Comparison of ENCODE assay signal across 20 cellular contexts in the genomic region with DNA sequence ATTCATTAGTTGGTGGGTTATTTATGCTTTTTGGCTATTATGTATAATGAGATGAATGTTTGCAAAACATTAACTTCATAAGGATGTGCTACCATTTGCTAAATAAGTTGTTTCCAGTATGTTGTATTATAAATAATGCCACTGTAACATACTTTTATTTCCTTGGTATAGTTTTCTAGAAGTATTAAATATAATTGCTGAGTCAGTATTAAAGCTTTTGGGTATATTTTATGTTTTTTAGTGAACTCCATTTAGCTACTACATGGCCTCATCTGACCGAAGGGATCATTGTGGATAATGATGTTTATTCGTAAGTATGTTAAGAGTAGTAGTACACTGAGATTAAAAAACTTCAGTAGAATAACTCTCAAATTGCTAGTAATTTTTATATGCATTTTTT.
A peak's percentile ranks its signal among the peaks of the same experiment; 100 is the strongest.
DNase-seq lines count a peak whose midpoint lies in the region; ATAC-seq, FAIRE-seq and TF ChIP-seq lines count a peak whose summit lies in the region.
"Had no signal": no experiment of that assay in that cellular context is flagged by ENCODE, and none has a peak within 500 bp of the region (broad histone marks: within the 10 kb centered on the region; RNA-seq: fewer than 3 reads in every experiment).

No MANE protein-coding gene starts in this region.

- H3K4me3 ChIP-seq in IMR-90 (ENCODE audit: insufficient read depth, low read depth, low read length): no peak overlapping the region
- no peak overlapping the region for H3K4me3 ChIP-seq in mammary epithelial cell (replicated peaks in 1 of 3; ENCODE audit: insufficient read depth in 1 of 3, low read depth in 2 of 3, low read length in 3 of 3)
- H3K4me3 ChIP-seq in pancreas: no peak overlapping the region
- H3K4me3 ChIP-seq: HAP-1 had no signal

- H3K36me3 Mint-ChIP-seq in activated naive CD8-positive, alpha-beta T cell treated with anti-CD3 and anti-CD28 coated beads for 36 hours: peaks cover 17% of the 10 kb centered on the region
- peaks cover 38% of the 10 kb centered on the region for H3K36me3 Mint-ChIP-seq in activated naive CD8-positive, alpha-beta T cell treated with anti-CD3 and anti-CD28 coated beads, Interleukin-2, amount 50 U/mL, for 24 hours (ENCODE audit: low read depth)
- H3K36me3 Mint-ChIP-seq in activated CD4-positive, alpha-beta memory T cell treated with anti-CD3 and anti-CD28 coated beads, Interleukin-2, amount 10 ng/mL, durations not matched to agents 7 days and 5 days (ENCODE audit: low read depth): peaks cover 25% of the 10 kb centered on the region

- in situ Hi-C loops in IMR-90 (cut with MboI; ENCODE audit: low sequenced_read_pairs) (no loop called here), mammary epithelial cell (cut with MboI; ENCODE audit: low sequenced_read_pairs in 2 of 2) (no loop called here)

- no peak overlapping the region for H4K5ac ChIP-seq in IMR-90 (ENCODE audit: low read depth, low read length)

- TF ChIP-seq CTCF in IMR-90 (conservative IDR thresholded peaks at IDR 0.05; ENCODE audit: low read depth, low read length): no peak
- no peak for TF ChIP-seq CTCF in mammary epithelial cell (conservative IDR thresholded peaks at IDR 0.05 in 1 of 2, IDR thresholded peaks at IDR 0.05 in 1 of 2; ENCODE audit: extremely low read depth in 1 of 2, insufficient read depth in 1 of 2, low read depth in 1 of 2, low read length in 2 of 2)
- TF ChIP-seq CTCF in pancreas (IDR thresholded peaks at IDR 0.05): no peak

- H3K4me2 ChIP-seq in IMR-90 (ENCODE audit: low read depth, low read length) (no peak overlapping the region), mammary epithelial cell (ENCODE audit: insufficient read depth, low read depth, low read length) (peak overlapping the region; percentile 66)
- H3K4me2 ChIP-seq: KMS-11 had no signal

- BruUV-seq in IMR-90 (replicated peaks; lab: Mats Ljungman, UMichigan) (no TSS peak), mammary epithelial cell (replicated peaks; lab: Mats Ljungman, UMichigan) (TSS peak; percentile 59)

- H2BK20ac ChIP-seq in IMR-90 (ENCODE audit: low read depth, low read length): no peak overlapping the region

- POLR2A ChIA-PET in IMR-90 (lab: Charles Lee; ENCODE audit: unreplicated experiment): no interaction called here
- POLR2A ChIA-PET in activated CD4-positive, alpha-beta memory T cell treated with anti-CD3 and anti-CD28 coated beads, Interleukin-2, amount 10 ng/mL, durations not matched to agents 7 days and 5 days (lab: Charles Lee): no interaction called here

- intact Hi-C loops in IMR-90 (cut with micrococcal nuclease): no loop called here
- intact Hi-C loops in mammary epithelial cell (cut with micrococcal nuclease): loop anchor here (2.0 to 5.0 kb wide), 2 partner anchors 25 to 74 kb away; partner anchors contain the start of gene RAB3GAP1
- intact Hi-C loops in pancreas (cut with DNase I): no loop called here

- no peak overlapping the region for H3K18ac ChIP-seq in IMR-90 (ENCODE audit: low read depth, low read length)

- H4K20me1 ChIP-seq in IMR-90 (ENCODE audit: insufficient read depth, low read length): no peaks in the 10 kb centered on the region
- no peaks in the 10 kb centered on the region for H4K20me1 ChIP-seq in mammary epithelial cell (ENCODE audit: insufficient read depth, low read length)

- WGBS in IMR-90 (ENCODE audit: extremely low coverage in 2 of 2, insufficient read length in 1 of 2), 2 experiments: no CpG with 5 or more reads among the region's 2 CpGs
- WGBS in mammary epithelial cell (ENCODE audit: low coverage, missing lambda C conversion rate): 100% methylated on average over 2 of the region's 2 CpGs
- 95 to 96% methylated on average over 2 of the region's 2 CpGs for WGBS in pancreas, 2 donors

- H3K27ac ChIP-seq in IMR-90 (ENCODE audit: insufficient read depth, low read length) (no peak overlapping the region), mammary epithelial cell (ENCODE audit: insufficient read depth, low read depth, low read length) (peak overlapping the region; percentile 95), pancreas (no peak overlapping the region)
- H3K27ac ChIP-seq: HL-60, KMS-11 had no signal

- no peak overlapping the region for H3K56ac ChIP-seq in IMR-90 (ENCODE audit: extremely low read depth, insufficient read depth, low read length)

- H2BK5ac ChIP-seq in IMR-90 (ENCODE audit: low read depth, low read length, poor library complexity, severe bottlenecking): no peak overlapping the region

- H3K9me1 ChIP-seq in IMR-90 (ENCODE audit: insufficient read depth, low read length): peaks cover 4% of the 10 kb centered on the region

- no peak overlapping the region for H3K23ac ChIP-seq in IMR-90 (ENCODE audit: low read depth, low read length)

- peak overlapping the region; percentile 75 for H3K27ac Mint-ChIP-seq in activated naive CD8-positive, alpha-beta T cell treated with anti-CD3 and anti-CD28 coated beads for 36 hours
- no peak overlapping the region for H3K27ac Mint-ChIP-seq in activated naive CD8-positive, alpha-beta T cell treated with anti-CD3 and anti-CD28 coated beads, Interleukin-2, amount 50 U/mL, for 24 hours
- no peak overlapping the region for H3K27ac Mint-ChIP-seq in activated CD4-positive, alpha-beta memory T cell treated with anti-CD3 and anti-CD28 coated beads, Interleukin-2, amount 10 ng/mL, durations not matched to agents 7 days and 5 days

- no peaks in the 10 kb centered on the region for H3K79me2 ChIP-seq in mammary epithelial cell (ENCODE audit: insufficient read depth, low read length)

- no peaks in the 10 kb centered on the region for H3K27me3 Mint-ChIP-seq in activated naive CD8-positive, alpha-beta T cell treated with anti-CD3 and anti-CD28 coated beads for 36 hours
- no peaks in the 10 kb centered on the region for H3K27me3 Mint-ChIP-seq in activated naive CD8-positive, alpha-beta T cell treated with anti-CD3 and anti-CD28 coated beads, Interleukin-2, amount 50 U/mL, for 24 hours
- H3K27me3 Mint-ChIP-seq in activated CD4-positive, alpha-beta memory T cell treated with anti-CD3 and anti-CD28 coated beads, Interleukin-2, amount 10 ng/mL, durations not matched to agents 7 days and 5 days: no peaks in the 10 kb centered on the region
- H3K27me3 Mint-ChIP-seq: CD4-positive, CD25-positive, alpha-beta regulatory T cell had no signal

- no peak overlapping the region for H2AK5ac ChIP-seq in IMR-90 (ENCODE audit: low read depth, low read length)

- H3K36me3 ChIP-seq in IMR-90 (ENCODE audit: control insufficient read depth, insufficient read depth, low read length): peaks cover 15% of the 10 kb centered on the region
- H3K36me3 ChIP-seq in mammary epithelial cell (ENCODE audit: insufficient read depth, low read length): peaks cover 33% of the 10 kb centered on the region
- H3K36me3 ChIP-seq in pancreas: peaks cover 0 to 55% (median 12%) of the 10 kb centered on the region in 3 donors

- H3K9me3 ChIP-seq in IMR-90 (ENCODE audit: control insufficient read depth, insufficient read depth, low read length) (no peaks in the 10 kb centered on the region), mammary epithelial cell (replicated peaks; ENCODE audit: insufficient read depth, low read length) (no peaks in the 10 kb centered on the region), pancreas (no peaks in the 10 kb centered on the region)
- H3K9me3 ChIP-seq: HAP-1 had no signal

- CTCF ChIA-PET in IMR-90 (lab: Yijun Ruan, JAX) (no interaction called here), mammary epithelial cell (lab: Charles Lee; ENCODE audit: low non-redundant PET) (no interaction called here)
- CTCF ChIA-PET in activated CD4-positive, alpha-beta memory T cell treated with anti-CD3 and anti-CD28 coated beads, Interleukin-2, amount 10 ng/mL, durations not matched to agents 7 days and 5 days (lab: Charles Lee): no interaction called here

- FAIRE-seq in pancreas (lab: Jason Lieb, UNC): peak; percentile 13

- DNase-seq in activated naive CD8-positive, alpha-beta T cell treated with anti-CD3 and anti-CD28 coated beads for 36 hours: no peak
- DNase-seq in activated naive CD8-positive, alpha-beta T cell treated with anti-CD3 and anti-CD28 coated beads, Interleukin-2, amount 50 U/mL, for 24 hours: no peak
- DNase-seq in IMR-90 (no peak), mammary epithelial cell (no peak), pancreas (no peak)
- DNase-seq in activated CD4-positive, alpha-beta memory T cell treated with anti-CD3 and anti-CD28 coated beads, Interleukin-2, amount 10 ng/mL, durations not matched to agents 7 days and 5 days: no peak
- DNase-seq: CD4-positive, CD25-positive, alpha-beta regulatory T cell; COR-L47; DMS79; NCI-H1105 treated with DMSO at 0.1 percent for 48 hours; NCI-H1694 treated with DMSO at 0.1 percent for 48 hours; NCI-H2081 treated with DMSO at 0.1 percent for 48 hours; NCI-H2171 treated with DMSO at 0.1 percent for 48 hours; NCI-H446; NCI-H526; Right ventricle myocardium superior had no signal

- H2BK15ac ChIP-seq in IMR-90 (ENCODE audit: low read depth, low read length): no peak overlapping the region

- no peak overlapping the region for H4K91ac ChIP-seq in IMR-90 (ENCODE audit: insufficient read depth, low read depth, low read length)

- H3K27me3 ChIP-seq in IMR-90 (ENCODE audit: control insufficient read depth, insufficient read depth, low read length) (no peaks in the 10 kb centered on the region), mammary epithelial cell (ENCODE audit: insufficient read depth, low read length) (no peaks in the 10 kb centered on the region), pancreas (no peaks in the 10 kb centered on the region)

- H3K9me3 Mint-ChIP-seq in activated naive CD8-positive, alpha-beta T cell treated with anti-CD3 and anti-CD28 coated beads for 36 hours: no peaks in the 10 kb centered on the region
- H3K9me3 Mint-ChIP-seq in activated naive CD8-positive, alpha-beta T cell treated with anti-CD3 and anti-CD28 coated beads, Interleukin-2, amount 50 U/mL, for 24 hours: no peaks in the 10 kb centered on the region
- H3K9me3 Mint-ChIP-seq in activated CD4-positive, alpha-beta memory T cell treated with anti-CD3 and anti-CD28 coated beads, Interleukin-2, amount 10 ng/mL, durations not matched to agents 7 days and 5 days: no peaks in the 10 kb centered on the region
- H3K9me3 Mint-ChIP-seq: CD4-positive, CD25-positive, alpha-beta regulatory T cell had no signal

- ATAC-seq in activated naive CD8-positive, alpha-beta T cell treated with anti-CD3 and anti-CD28 coated beads, Interleukin-2, amount 50 U/mL, for 24 hours: no peak
- ATAC-seq in IMR-90 (ENCODE audit: low read depth) (no peak), pancreas (no peak), HG02759 (IDR thresholded peaks at IDR 0.05; ENCODE audit: unreplicated experiment) (no peak)

- H2AK9ac ChIP-seq in IMR-90 (replicated peaks; ENCODE audit: low read depth, low read length, poor library complexity): no peak overlapping the region

- H3K4me1 ChIP-seq in IMR-90 (ENCODE audit: control insufficient read depth, insufficient read depth, low read length) (peaks cover 2% of the 10 kb centered on the region; the same call in 1 of the 2 replicates), mammary epithelial cell (ENCODE audit: insufficient read depth, low read length) (peaks cover 17% of the 10 kb centered on the region), pancreas (peaks cover 5 to 11% (median 9%) of the 10 kb centered on the region in 3 donors)
- H3K4me1 ChIP-seq: HAP-1 had no signal

- H2AFZ ChIP-seq in IMR-90 (replicated peaks; ENCODE audit: low read length, poor library complexity) (no peak overlapping the region), mammary epithelial cell (ENCODE audit: low read depth, low read length) (no peak overlapping the region)

- H3K4me3 Mint-ChIP-seq in activated naive CD8-positive, alpha-beta T cell treated with anti-CD3 and anti-CD28 coated beads for 36 hours: no peak overlapping the region
- no peak overlapping the region for H3K4me3 Mint-ChIP-seq in activated naive CD8-positive, alpha-beta T cell treated with anti-CD3 and anti-CD28 coated beads, Interleukin-2, amount 50 U/mL, for 24 hours
- H3K4me3 Mint-ChIP-seq in activated CD4-positive, alpha-beta memory T cell treated with anti-CD3 and anti-CD28 coated beads, Interleukin-2, amount 10 ng/mL, durations not matched to agents 7 days and 5 days: no peak overlapping the region
- H3K4me3 Mint-ChIP-seq: CD4-positive, CD25-positive, alpha-beta regulatory T cell had no signal

- no peak overlapping the region for H2BK120ac ChIP-seq in IMR-90 (ENCODE audit: low read depth, low read length)

- H3K14ac ChIP-seq in IMR-90 (replicated peaks; ENCODE audit: low read depth, low read length): no peak overlapping the region

- H3K79me1 ChIP-seq in IMR-90 (ENCODE audit: low read depth in 1 of 2, low read length in 2 of 2): peaks cover 0 to 4% of the 10 kb centered on the region in 2 experiments; a peak in 3 of 4 replicates

- no peak overlapping the region for H4K8ac ChIP-seq in IMR-90 (ENCODE audit: low read depth in 2 of 2, low read length in 2 of 2)

- no peak overlapping the region for H3K4ac ChIP-seq in IMR-90 (ENCODE audit: low read depth, low read length)

- no peak overlapping the region for H3K9ac ChIP-seq in IMR-90 (ENCODE audit: low read depth, low read length)
- peak overlapping the region; percentile 49 for H3K9ac ChIP-seq in mammary epithelial cell (ENCODE audit: insufficient read depth, low read length)
- H3K9ac ChIP-seq: KMS-11 had no signal

- dilution Hi-C loops in IMR-90 (cut with HindIII; ENCODE audit: low sequenced_read_pairs, unreplicated experiment) (no loop called here), mammary epithelial cell (cut with HindIII; ENCODE audit: low sequenced_read_pairs) (no loop called here)

- no peak for TF ChIP-seq RAD21 in IMR-90 (IDR thresholded peaks at IDR 0.05; ENCODE audit: low read length)

- no peak for TF ChIP-seq POLR2A in IMR-90 (IDR thresholded peaks at IDR 0.05; ENCODE audit: low read depth, low read length)

- peaks cover 15% of the 10 kb centered on the region for H3K4me1 Mint-ChIP-seq in activated naive CD8-positive, alpha-beta T cell treated with anti-CD3 and anti-CD28 coated beads for 36 hours
- H3K4me1 Mint-ChIP-seq in activated naive CD8-positive, alpha-beta T cell treated with anti-CD3 and anti-CD28 coated beads, Interleukin-2, amount 50 U/mL, for 24 hours: no peaks in the 10 kb centered on the region
- no peaks in the 10 kb centered on the region for H3K4me1 Mint-ChIP-seq in activated CD4-positive, alpha-beta memory T cell treated with anti-CD3 and anti-CD28 coated beads, Interleukin-2, amount 10 ng/mL, durations not matched to agents 7 days and 5 days
